ENCODE assay signal across 9 cellular contexts in the genomic region with DNA sequence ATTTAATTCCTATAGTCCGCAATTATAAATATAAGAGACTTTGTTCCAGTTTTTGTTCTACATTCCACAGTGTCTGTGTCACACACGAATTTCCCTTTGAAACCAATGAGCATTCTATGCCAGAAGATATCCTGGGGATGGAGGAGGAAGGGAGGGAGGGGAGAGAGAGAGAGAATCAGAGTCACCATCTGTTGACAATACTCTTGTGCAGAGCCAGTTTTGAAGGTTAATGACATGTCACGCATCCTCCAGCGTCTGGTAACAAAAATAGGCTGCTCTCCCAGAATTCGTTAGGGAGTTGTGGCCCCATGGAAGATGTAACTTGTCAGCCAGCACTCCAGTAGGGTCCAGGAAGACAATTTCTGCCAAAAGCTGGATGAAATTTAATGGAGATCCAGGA.
DNase-seq lines count a peak whose midpoint lies in the region; ATAC-seq and TF ChIP-seq lines count a peak whose summit lies in the region.
"Had no signal": no experiment of that assay in that cellular context is flagged by ENCODE, and none has a peak within 500 bp of the region (broad histone marks: within the 10 kb centered on the region; RNA-seq: fewer than 3 reads in every experiment).

No MANE protein-coding gene starts in this region.

- H3K4me1 ChIP-seq in liver (ENCODE audit: control insufficient read depth in 4 of 4, insufficient read depth in 4 of 4, low read length in 3 of 4) = peaks cover 0 to 3% (median 0%) of the 10 kb centered on the region in 4 donors

- peak overlapping the region in 1 of 2 donors; percentile 0 for H3K27ac ChIP-seq in liver (ENCODE audit: low read depth in 1 of 2, low read length in 2 of 2)

- DNase-seq in AG08395 (ENCODE audit: low spot score) = peak; percentile 70
- peak; percentile 38 for DNase-seq in NCI-H146 treated with DMSO at 0.1 percent for 48 hours (lab: John Stamatoyannopoulos, UW; ENCODE audit: unreplicated experiment)
- peak; percentile 90 for DNase-seq in astrocyte of the spinal cord (ENCODE audit: low read depth, low spot score)
- no peak for DNase-seq in activated CD4-positive, alpha-beta T cell treated with anti-CD3 and anti-CD28 coated beads, Interleukin-2, amount 50 U/mL, for 1 hour
- DNase-seq in NAMALWA (ENCODE audit: low spot score) = no peak
- DNase-seq: DND-41 had no signal

- 45% methylated on average over 5 of the region's 5 CpGs for WGBS in liver

- ATAC-seq in GM21526 (IDR thresholded peaks at IDR 0.05; ENCODE audit: low FRiP score, unreplicated experiment) (no peak), GM21529 (IDR thresholded peaks at IDR 0.05; ENCODE audit: unreplicated experiment) (no peak)

- peak; percentile 22 to 39 for TF ChIP-seq RAD21 in liver (IDR thresholded peaks at IDR 0.05)

- H3K4me3 ChIP-seq in astrocyte of the spinal cord (ENCODE audit: low read depth, low read length) (no peak overlapping the region), liver (ENCODE audit: low read depth in 1 of 3, low read length in 3 of 3) (no peak overlapping the region)

- H3K27me3 ChIP-seq in liver (ENCODE audit: control insufficient read depth in 4 of 4, insufficient read depth in 4 of 4, low read length in 3 of 4) = no peaks in the 10 kb centered on the region

- in situ Hi-C loops in astrocyte of the spinal cord (cut with HindIII; ENCODE audit: low sequenced_read_pairs) = no loop called here

- no peaks in the 10 kb centered on the region for H3K36me3 ChIP-seq in liver (ENCODE audit: control insufficient read depth in 4 of 4, insufficient read depth in 3 of 4, low read depth in 1 of 4, low read length in 3 of 4)

- H3K9me3 ChIP-seq in liver (ENCODE audit: control insufficient read depth in 4 of 4, low read length in 3 of 4) = no peaks in the 10 kb centered on the region

- no peak overlapping the region for H3K9ac ChIP-seq in liver (ENCODE audit: low read depth in 1 of 2, low read length in 2 of 2)

- TF ChIP-seq CTCF in astrocyte of the spinal cord (IDR thresholded peaks at IDR 0.05; ENCODE audit: low read depth, low read length) (no peak), liver (IDR thresholded peaks at IDR 0.05; ENCODE audit: low read depth, low read length, missing input control) (no peak)

TF ChIP-seq in liver, 16 proteins besides CTCF, POLR2A, EP300 and RAD21:
- TF ChIP-seq HNF4A (conservative IDR thresholded peaks at IDR 0.05) (no peak), NR2F2 (IDR thresholded peaks at IDR 0.05) (peak; percentile 67), GABPA (IDR thresholded peaks at IDR 0.05 in 1 of 2, conservative IDR thresholded peaks at IDR 0.05 in 1 of 2) (no peak), JUND (IDR thresholded peaks at IDR 0.05) (no peak), RXRA (IDR thresholded peaks at IDR 0.05) (peak in 1 of 2 donors; percentile 46), EGR1 (IDR thresholded peaks at IDR 0.05; ENCODE audit: low read depth in 2 of 2) (no peak)
- TF ChIP-seq, protein P1, sequence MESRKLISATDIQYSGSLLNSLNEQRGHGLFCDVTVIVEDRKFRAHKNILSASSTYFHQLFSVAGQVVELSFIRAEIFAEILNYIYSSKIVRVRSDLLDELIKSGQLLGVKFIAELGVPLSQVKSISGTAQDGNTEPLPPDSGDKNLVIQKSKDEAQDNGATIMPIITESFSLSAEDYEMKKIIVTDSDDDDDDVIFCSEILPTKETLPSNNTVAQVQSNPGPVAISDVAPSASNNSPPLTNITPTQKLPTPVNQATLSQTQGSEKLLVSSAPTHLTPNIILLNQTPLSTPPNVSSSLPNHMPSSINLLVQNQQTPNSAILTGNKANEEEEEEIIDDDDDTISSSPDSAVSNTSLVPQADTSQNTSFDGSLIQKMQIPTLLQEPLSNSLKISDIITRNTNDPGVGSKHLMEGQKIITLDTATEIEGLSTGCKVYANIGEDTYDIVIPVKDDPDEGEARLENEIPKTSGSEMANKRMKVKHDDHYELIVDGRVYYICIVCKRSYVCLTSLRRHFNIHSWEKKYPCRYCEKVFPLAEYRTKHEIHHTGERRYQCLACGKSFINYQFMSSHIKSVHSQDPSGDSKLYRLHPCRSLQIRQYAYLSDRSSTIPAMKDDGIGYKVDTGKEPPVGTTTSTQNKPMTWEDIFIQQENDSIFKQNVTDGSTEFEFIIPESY (IDR thresholded peaks at IDR 0.05) = no peak

Comparison
In these comparisons a context has a peak if more than half of its experiments do, and no peak if none do; other contexts are left out.
1. DNase-seq: peak in AG08395 (single experiment), NCI-H146 treated with DMSO at 0.1 percent for 48 hours (single experiment) and astrocyte of the spinal cord (single experiment); none in activated CD4-positive, alpha-beta T cell treated with anti-CD3 and anti-CD28 coated beads, Interleukin-2, amount 50 U/mL, for 1 hour (single experiment) and NAMALWA (single experiment).